ENCODE assay signal across 28 cellular contexts in the genomic region with DNA sequence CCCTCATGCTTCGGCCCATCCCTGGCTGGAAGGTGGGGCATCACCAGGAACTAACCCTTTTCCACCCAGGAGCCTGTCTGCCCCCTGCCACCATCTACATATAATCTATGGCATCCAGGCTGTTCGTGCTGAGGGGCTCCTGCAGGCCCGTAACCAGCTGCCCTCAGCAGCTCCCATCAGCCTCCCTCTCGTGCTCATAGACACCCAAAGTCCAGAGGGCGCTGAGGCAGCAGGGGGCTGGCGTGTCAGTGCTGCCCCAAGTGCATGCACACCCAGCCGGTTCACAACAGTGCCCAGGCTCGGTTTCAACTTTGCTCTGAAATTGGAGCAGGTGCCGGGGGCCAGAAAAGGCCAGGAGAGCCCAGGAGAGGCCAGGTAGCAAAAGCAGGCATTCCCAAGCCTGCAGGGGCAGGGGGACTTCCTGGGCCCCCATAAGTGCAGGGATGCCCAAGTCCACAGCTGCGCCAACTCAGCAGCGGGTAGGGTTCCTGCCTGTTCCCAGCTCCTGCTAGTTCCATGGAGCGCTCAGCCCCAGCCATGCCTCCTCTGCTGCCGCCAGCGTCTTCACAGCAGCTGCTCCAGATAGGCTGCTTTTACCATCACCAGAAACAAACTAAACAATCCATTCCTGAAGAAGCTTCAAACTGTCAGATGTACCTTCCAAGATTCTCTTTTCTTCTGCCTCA.
"Had no signal": no experiment of that assay in that cellular context is flagged by ENCODE, and none has a peak within 500 bp of the region (broad histone marks: within the 10 kb centered on the region; RNA-seq: fewer than 3 reads in every experiment).

No MANE protein-coding gene starts in this region.

- ATAC-seq: activated CD8-positive, alpha-beta T cell treated with anti-CD3 and anti-CD28 coated beads for 36 hours; activated naive CD4-positive, alpha-beta T cell treated with anti-CD3 and anti-CD28 coated beads, Interleukin-2, amount 50 U/mL, for 72 hours; esophagus mucosa; natural killer cell treated with Interleukin-12 subunit alpha and Interleukin-12 subunit beta and Interleukin-15 and Interleukin-18, amount 100 ng/mL, for 72 hours; sciatic nerve; stimulated activated naive CD8-positive, alpha-beta T cell treated with anti-CD3 and anti-CD28 coated beads, Interleukin-15, amount 100 ng/mL, for 72 hours; WTC11 had no signal

- H3K27ac ChIP-seq: adrenal gland, brain microvascular endothelial cell, heart left ventricle, prostate gland, skin epidermis, tibial artery had no signal

- H3K4me1 ChIP-seq: adrenal gland, heart left ventricle, prostate gland, tibial artery had no signal

- DNase-seq: activated CD4-positive, alpha-beta T cell treated with anti-CD3 and anti-CD28 coated beads for 1 hour; activated CD4-positive, alpha-beta T cell treated with anti-CD3 and anti-CD28 coated beads, Interleukin-2, amount 10 ng/mL, durations not matched to agents 7 days and 5 days; activated CD8-positive, alpha-beta T cell treated with anti-CD3 and anti-CD28 coated beads for 36 hours; activated T-cell treated with anti-CD3 and anti-CD28 coated beads, Interleukin-2, amount 50 U/mL, for 48 hours; adrenal gland; brain microvascular endothelial cell; caudate nucleus; endodermal cell; foreskin fibroblast; hypothalamus; immature natural killer cell; mesendoderm; retina; stimulated activated CD4-positive, alpha-beta T cell treated with anti-CD3 and anti-CD28 coated beads, Interleukin-4, amount 100 ng/mL, for 24 hours; stimulated activated naive CD8-positive, alpha-beta T cell treated with anti-CD3 and anti-CD28 coated beads, Interleukin-15, amount 100 ng/mL, for 72 hours; T-helper 2 cell had no signal

- H3K4me1 Mint-ChIP-seq: activated CD4-positive, alpha-beta T cell treated with anti-CD3 and anti-CD28 coated beads, Interleukin-2, amount 10 ng/mL, durations not matched to agents 7 days and 5 days; endodermal cell; immature natural killer cell; stimulated activated memory B cell treated with anti-CD40 and anti-IgM and Interleukin-4, amounts not matched to agents 10 μg/mL and 1 μg/mL and 100 μg/mL, for 72 hours; stimulated activated naive CD8-positive, alpha-beta T cell treated with anti-CD3 and anti-CD28 coated beads, Interleukin-15, amount 100 ng/mL, for 72 hours; WTC11 had no signal

- H3K27me3 Mint-ChIP-seq: activated CD4-positive, alpha-beta T cell treated with anti-CD3 and anti-CD28 coated beads, Interleukin-2, amount 10 ng/mL, durations not matched to agents 7 days and 5 days; activated CD8-positive, alpha-beta T cell treated with anti-CD3 and anti-CD28 coated beads for 36 hours; natural killer cell treated with Interleukin-12 subunit alpha and Interleukin-12 subunit beta and Interleukin-15 and Interleukin-18, amount 100 ng/mL, for 72 hours; stimulated activated memory B cell treated with anti-CD40 and anti-IgM and Interleukin-4, amounts not matched to agents 10 μg/mL and 1 μg/mL and 100 μg/mL, for 72 hours; stimulated activated naive CD8-positive, alpha-beta T cell treated with anti-CD3 and anti-CD28 coated beads, Interleukin-15, amount 100 ng/mL, for 72 hours had no signal

- H3K36me3 Mint-ChIP-seq: natural killer cell treated with Interleukin-12 subunit alpha and Interleukin-12 subunit beta and Interleukin-15 and Interleukin-18, amount 100 ng/mL, for 72 hours; stimulated activated memory B cell treated with anti-CD40 and anti-IgM and Interleukin-4, amounts not matched to agents 10 μg/mL and 1 μg/mL and 100 μg/mL, for 72 hours; WTC11 had no signal

- H3K27ac Mint-ChIP-seq: activated CD4-positive, alpha-beta T cell treated with anti-CD3 and anti-CD28 coated beads, Interleukin-2, amount 10 ng/mL, durations not matched to agents 7 days and 5 days; activated CD8-positive, alpha-beta T cell treated with anti-CD3 and anti-CD28 coated beads for 36 hours; activated naive CD4-positive, alpha-beta T cell treated with anti-CD3 and anti-CD28 coated beads, Interleukin-2, amount 50 U/mL, for 72 hours; activated T-helper 2 cell treated with anti-CD3 and anti-CD28 coated beads, Interferon-gamma antibody, Interleukin-2, Interleukin-4, amounts not matched to agents 10 μg/mL and 5 μg/mL and 100 μg/mL, durations not matched to agents 14 hours and 24 hours and 36 hours; endodermal cell; immature natural killer cell; natural killer cell treated with Interleukin-12 subunit alpha and Interleukin-12 subunit beta and Interleukin-15 and Interleukin-18, amount 100 ng/mL, for 72 hours; stimulated activated memory B cell treated with anti-CD40 and anti-IgM and Interleukin-4, amounts not matched to agents 10 μg/mL and 1 μg/mL and 100 μg/mL, for 72 hours; stimulated activated naive CD8-positive, alpha-beta T cell treated with anti-CD3 and anti-CD28 coated beads, Interleukin-15, amount 100 ng/mL, for 72 hours; WTC11 had no signal

- H3K36me3 ChIP-seq: adrenal gland, brain microvascular endothelial cell, heart left ventricle, prostate gland, tibial artery had no signal

- H3K27me3 ChIP-seq: adrenal gland, brain microvascular endothelial cell, heart left ventricle, tibial artery had no signal

- H3K4me3 ChIP-seq: adrenal gland, heart left ventricle, lung, prostate gland, skin epidermis, tibial artery had no signal

- H3K9me3 ChIP-seq: adrenal gland, heart left ventricle, prostate gland, tibial artery had no signal

- H3K4me3 Mint-ChIP-seq: activated CD4-positive, alpha-beta T cell treated with anti-CD3 and anti-CD28 coated beads, Interleukin-2, amount 10 ng/mL, durations not matched to agents 7 days and 5 days; activated CD8-positive, alpha-beta T cell treated with anti-CD3 and anti-CD28 coated beads for 36 hours; endodermal cell; immature natural killer cell; natural killer cell treated with Interleukin-12 subunit alpha and Interleukin-12 subunit beta and Interleukin-15 and Interleukin-18, amount 100 ng/mL, for 72 hours; stimulated activated memory B cell treated with anti-CD40 and anti-IgM and Interleukin-4, amounts not matched to agents 10 μg/mL and 1 μg/mL and 100 μg/mL, for 72 hours; stimulated activated naive CD8-positive, alpha-beta T cell treated with anti-CD3 and anti-CD28 coated beads, Interleukin-15, amount 100 ng/mL, for 72 hours; WTC11 had no signal
